In genomic region chr7:131076032-131076431, GRCh38 we compare ENCODE assay signal across 1 cellular context.
TF ChIP-seq lines count a peak whose summit lies in the region.

No MANE protein-coding gene starts in this region.

TF ChIP-seq in SK-N-SH, 30 proteins besides CTCF, POLR2A, EP300 and RAD21 (continued from another document):
- TF ChIP-seq, protein P1, sequence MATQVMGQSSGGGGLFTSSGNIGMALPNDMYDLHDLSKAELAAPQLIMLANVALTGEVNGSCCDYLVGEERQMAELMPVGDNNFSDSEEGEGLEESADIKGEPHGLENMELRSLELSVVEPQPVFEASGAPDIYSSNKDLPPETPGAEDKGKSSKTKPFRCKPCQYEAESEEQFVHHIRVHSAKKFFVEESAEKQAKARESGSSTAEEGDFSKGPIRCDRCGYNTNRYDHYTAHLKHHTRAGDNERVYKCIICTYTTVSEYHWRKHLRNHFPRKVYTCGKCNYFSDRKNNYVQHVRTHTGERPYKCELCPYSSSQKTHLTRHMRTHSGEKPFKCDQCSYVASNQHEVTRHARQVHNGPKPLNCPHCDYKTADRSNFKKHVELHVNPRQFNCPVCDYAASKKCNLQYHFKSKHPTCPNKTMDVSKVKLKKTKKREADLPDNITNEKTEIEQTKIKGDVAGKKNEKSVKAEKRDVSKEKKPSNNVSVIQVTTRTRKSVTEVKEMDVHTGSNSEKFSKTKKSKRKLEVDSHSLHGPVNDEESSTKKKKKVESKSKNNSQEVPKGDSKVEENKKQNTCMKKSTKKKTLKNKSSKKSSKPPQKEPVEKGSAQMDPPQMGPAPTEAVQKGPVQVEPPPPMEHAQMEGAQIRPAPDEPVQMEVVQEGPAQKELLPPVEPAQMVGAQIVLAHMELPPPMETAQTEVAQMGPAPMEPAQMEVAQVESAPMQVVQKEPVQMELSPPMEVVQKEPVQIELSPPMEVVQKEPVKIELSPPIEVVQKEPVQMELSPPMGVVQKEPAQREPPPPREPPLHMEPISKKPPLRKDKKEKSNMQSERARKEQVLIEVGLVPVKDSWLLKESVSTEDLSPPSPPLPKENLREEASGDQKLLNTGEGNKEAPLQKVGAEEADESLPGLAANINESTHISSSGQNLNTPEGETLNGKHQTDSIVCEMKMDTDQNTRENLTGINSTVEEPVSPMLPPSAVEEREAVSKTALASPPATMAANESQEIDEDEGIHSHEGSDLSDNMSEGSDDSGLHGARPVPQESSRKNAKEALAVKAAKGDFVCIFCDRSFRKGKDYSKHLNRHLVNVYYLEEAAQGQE (IDR thresholded peaks at IDR 0.05; ENCODE audit: low read depth, low read length) = no peak
- TF ChIP-seq FOXJ3 (CRISPR knock-in tag; IDR thresholded peaks at IDR 0.05) (no peak), GABPA (IDR thresholded peaks at IDR 0.05; ENCODE audit: low read depth) (no peak; the same call in 1 of the 2 replicates), GATA2 (CRISPR knock-in tag; IDR thresholded peaks at IDR 0.05) (no peak), MEF2A (IDR thresholded peaks at IDR 0.05; ENCODE audit: borderline replicate concordance, low read depth) (no peak), JUND (IDR thresholded peaks at IDR 0.05) (peak; percentile 77), TCF12 (IDR thresholded peaks at IDR 0.05) (peak; percentile 79), FOSL2 (IDR thresholded peaks at IDR 0.05; ENCODE audit: borderline replicate concordance, low read depth) (peak; percentile 95), RXRA (IDR thresholded peaks at IDR 0.05; ENCODE audit: borderline replicate concordance, low read depth) (no peak), YY1 (IDR thresholded peaks at IDR 0.05; ENCODE audit: low read depth) (no peak), SIN3A (IDR thresholded peaks at IDR 0.05; ENCODE audit: borderline replicate concordance, low read depth, low read length) (no peak), NRF1 (IDR thresholded peaks at IDR 0.05; ENCODE audit: low read depth, low read length) (no peak), USF2 (IDR thresholded peaks at IDR 0.05; ENCODE audit: borderline replicate concordance, low read depth, low read length) (no peak)
- TF ChIP-seq, protein P2, sequence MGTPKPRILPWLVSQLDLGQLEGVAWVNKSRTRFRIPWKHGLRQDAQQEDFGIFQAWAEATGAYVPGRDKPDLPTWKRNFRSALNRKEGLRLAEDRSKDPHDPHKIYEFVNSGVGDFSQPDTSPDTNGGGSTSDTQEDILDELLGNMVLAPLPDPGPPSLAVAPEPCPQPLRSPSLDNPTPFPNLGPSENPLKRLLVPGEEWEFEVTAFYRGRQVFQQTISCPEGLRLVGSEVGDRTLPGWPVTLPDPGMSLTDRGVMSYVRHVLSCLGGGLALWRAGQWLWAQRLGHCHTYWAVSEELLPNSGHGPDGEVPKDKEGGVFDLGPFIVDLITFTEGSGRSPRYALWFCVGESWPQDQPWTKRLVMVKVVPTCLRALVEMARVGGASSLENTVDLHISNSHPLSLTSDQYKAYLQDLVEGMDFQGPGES (IDR thresholded peaks at IDR 0.05; ENCODE audit: low read depth, low read length) = no peak
